7 cellular contexts compared by ENCODE assay signal in genomic region chr11:14380947-14381555, GRCh38. TPM values are rescaled to one million over a fixed set of nuclear protein-coding genes. Genes with fewer than 3 reads are reported as not detected.
DNase-seq lines count a peak whose midpoint lies in the region; ATAC-seq and TF ChIP-seq lines count a peak whose summit lies in the region.

No MANE protein-coding gene starts in this region.

- DNase-seq in NCI-H526 (lab: John Stamatoyannopoulos, UW) = peak; percentile 68 to 89
- DNase-seq in fibroblast of lung (ENCODE audit: low read depth in 2 of 2) = peak; percentile 54 to 64

- H3K9ac ChIP-seq in fibroblast of lung (ENCODE audit: insufficient read depth, low read length) (peak overlapping the region; percentile 54), stomach smooth muscle (ENCODE audit: low read length in 2 of 2) (peak overlapping the region; percentile 55 to 85)

- peak overlapping the region; percentile 71 for H3K4me3 Mint-ChIP-seq in activated T-helper 17 cell treated with anti-CD3 and anti-CD28 coated beads, Interleukin-2, amount 50 U/mL, for 72 hours

- H4K20me1 ChIP-seq in fibroblast of lung (ENCODE audit: control insufficient read depth, extremely low read depth, insufficient read depth, low read length) = no peaks in the 10 kb centered on the region

- H3K9me3 Mint-ChIP-seq in activated T-helper 17 cell treated with anti-CD3 and anti-CD28 coated beads, Interleukin-2, amount 50 U/mL, for 72 hours = no peaks in the 10 kb centered on the region

- no peaks in the 10 kb centered on the region for H3K36me3 Mint-ChIP-seq in activated T-helper 17 cell treated with anti-CD3 and anti-CD28 coated beads, Interleukin-2, amount 50 U/mL, for 72 hours (ENCODE audit: low read depth)

- H3K9me3 ChIP-seq in fibroblast of lung (ENCODE audit: control insufficient read depth, insufficient read depth, low read depth, low read length) (no peaks in the 10 kb centered on the region), muscle layer of duodenum (ENCODE audit: control insufficient read depth in 1 of 2, low read length in 2 of 2) (no peaks in the 10 kb centered on the region), stomach smooth muscle (ENCODE audit: control insufficient read depth in 2 of 2, low read length in 2 of 2) (no peaks in the 10 kb centered on the region)

- H3K4me2 ChIP-seq in fibroblast of lung (ENCODE audit: extremely low read depth, insufficient read depth, low read length) = peak overlapping the region; percentile 89

- no peak overlapping the region for H3K27ac ChIP-seq in fibroblast of lung (ENCODE audit: insufficient read depth, low read length)
- H3K27ac ChIP-seq in muscle layer of duodenum (ENCODE audit: low read length) = no peak overlapping the region
- peak overlapping the region; percentile 46 for H3K27ac ChIP-seq in stomach smooth muscle (ENCODE audit: low read length)

- H3K27me3 ChIP-seq in fibroblast of lung (ENCODE audit: control insufficient read depth, insufficient read depth, low read length) (no peaks in the 10 kb centered on the region), muscle layer of duodenum (ENCODE audit: low read depth, low read length) (no peaks in the 10 kb centered on the region), stomach smooth muscle (ENCODE audit: control insufficient read depth in 1 of 2, insufficient read depth in 2 of 2, low read length in 2 of 2) (no peaks in the 10 kb centered on the region)

- H3K36me3 ChIP-seq in fibroblast of lung (ENCODE audit: control insufficient read depth, insufficient read depth, low read length) = no peaks in the 10 kb centered on the region
- H3K36me3 ChIP-seq in muscle layer of duodenum (ENCODE audit: control insufficient read depth in 1 of 2, insufficient read depth in 2 of 2, low read length in 2 of 2) = no peaks in the 10 kb centered on the region
- no peaks in the 10 kb centered on the region for H3K36me3 ChIP-seq in stomach smooth muscle (ENCODE audit: control insufficient read depth in 2 of 2, insufficient read depth in 2 of 2, low read length in 2 of 2)

- H3K4me1 Mint-ChIP-seq in activated T-helper 17 cell treated with anti-CD3 and anti-CD28 coated beads, Interleukin-2, amount 50 U/mL, for 72 hours = no peaks in the 10 kb centered on the region

- peaks cover 9% of the 10 kb centered on the region for H3K4me1 ChIP-seq in fibroblast of lung (ENCODE audit: control insufficient read depth, extremely low read depth, insufficient read depth, low read length)
- H3K4me1 ChIP-seq in muscle layer of duodenum (ENCODE audit: control insufficient read depth in 1 of 2, insufficient read depth in 2 of 2, low read length in 2 of 2) = peaks cover 0 to 6% of the 10 kb centered on the region in 2 donors
- H3K4me1 ChIP-seq in stomach smooth muscle (ENCODE audit: control insufficient read depth, insufficient read depth, low read length) = peaks cover 12% of the 10 kb centered on the region

- peaks cover 29% of the 10 kb centered on the region for H3K27me3 Mint-ChIP-seq in activated T-helper 17 cell treated with anti-CD3 and anti-CD28 coated beads, Interleukin-2, amount 50 U/mL, for 72 hours

- peak; percentile 86 for ATAC-seq in GM18511 (IDR thresholded peaks at IDR 0.05; ENCODE audit: unreplicated experiment)
- ATAC-seq in HG02678 (IDR thresholded peaks at IDR 0.05; ENCODE audit: unreplicated experiment) = peak; percentile 84
- peak; percentile 95 for ATAC-seq in activated T-helper 17 cell treated with anti-CD3 and anti-CD28 coated beads, Interleukin-2, amount 50 U/mL, for 72 hours (replicated peaks)

- H3K27ac Mint-ChIP-seq in activated T-helper 17 cell treated with anti-CD3 and anti-CD28 coated beads, Interleukin-2, amount 50 U/mL, for 72 hours = peak overlapping the region; percentile 50

- peak overlapping the region; percentile 94 for H2AFZ ChIP-seq in fibroblast of lung (ENCODE audit: low read length)

- TF ChIP-seq CTCF in fibroblast of lung (conservative IDR thresholded peaks at IDR 0.05 in 1 of 2, IDR thresholded peaks at IDR 0.05 in 1 of 2; ENCODE audit: low read depth in 1 of 2, low read length in 2 of 2) = no peak

- H3K79me2 ChIP-seq in fibroblast of lung (ENCODE audit: control insufficient read depth, insufficient read depth, low read length) = no peaks in the 10 kb centered on the region

- peak overlapping the region; percentile 38 to 58 (median 41) for H3K4me3 ChIP-seq in fibroblast of lung (replicated peaks in 1 of 4; ENCODE audit: control extremely low read depth in 1 of 4, insufficient read depth in 1 of 4, low read depth in 3 of 4, low read length in 4 of 4)
- peak overlapping the region; percentile 51 to 64 for H3K4me3 ChIP-seq in muscle layer of duodenum (ENCODE audit: low read depth in 1 of 2, low read length in 2 of 2)
- peak overlapping the region; percentile 77 to 80 for H3K4me3 ChIP-seq in stomach smooth muscle (ENCODE audit: low read length in 2 of 2)

RNA-seq across cellular contexts. Expression of gene RRAS2, which starts 22.1 kb away (rescaled TPM):
- 10 to 100 TPM; 35.4 to 41.0 TPM for total RNA-seq in activated T-helper 17 cell treated with anti-CD3 and anti-CD28 coated beads, Interleukin-2, amount 50 U/mL, for 72 hours
- total RNA-seq in fibroblast of lung = 101 and 160 TPM in 2 replicates
- 110 and 178 TPM in 2 replicates for polyA plus RNA-seq in fibroblast of lung
- polyA plus RNA-seq in fibroblast of lung (2012) = 111 and 172 TPM in 2 replicates
- 2.6 and 6.5 TPM in 2 replicates for polyA minus RNA-seq in fibroblast of lung (ENCODE audit: low replicate concordance)
